ENCODE assay signal across 1 cellular context in genomic region chr20:63846938-63847373, GRCh38.
TF ChIP-seq lines count a peak whose summit lies in the region.

No MANE protein-coding gene starts in this region.

TF ChIP-seq in K562, 482 proteins besides CTCF, POLR2A, EP300 and RAD21 (continued from another document and continues in another):
- TF ChIP-seq ZNF318 (IDR thresholded peaks at IDR 0.05; ENCODE audit: borderline replicate concordance in 1 of 2, low read depth in 1 of 2): no peak
- no peak for TF ChIP-seq PCBP1 (IDR thresholded peaks at IDR 0.05; ENCODE audit: low read depth, low read length, poor library complexity, severe bottlenecking)
- 0 out of 2 replicates have a peak, but pooled peaks have one; percentile 32 for TF ChIP-seq TAL1 (IDR thresholded peaks at IDR 0.05)
- TF ChIP-seq JUNB (CRISPR knock-in tag; conservative IDR thresholded peaks at IDR 0.05): no peak
- TF ChIP-seq ARID3A (IDR thresholded peaks at IDR 0.05; ENCODE audit: borderline replicate concordance, low read depth, low read length): no peak
- TF ChIP-seq BMI1 (IDR thresholded peaks at IDR 0.05; ENCODE audit: low read length): no peak
- no peak for TF ChIP-seq ZNF224 (CRISPR knock-in tag; IDR thresholded peaks at IDR 0.05)
- TF ChIP-seq ZNF766 (CRISPR knock-in tag; conservative IDR thresholded peaks at IDR 0.05): no peak
- TF ChIP-seq SREBF2 (CRISPR knock-in tag; IDR thresholded peaks at IDR 0.05): no peak
- TF ChIP-seq THRA (IDR thresholded peaks at IDR 0.05): no peak
- no peak for TF ChIP-seq ZC3H8 (IDR thresholded peaks at IDR 0.05)
- no peak for TF ChIP-seq ZBTB12 (CRISPR knock-in tag; IDR thresholded peaks at IDR 0.05)
- no peak for TF ChIP-seq TRIM28 (IDR thresholded peaks at IDR 0.05)
- TF ChIP-seq CUX1 (CRISPR knock-in tag; IDR thresholded peaks at IDR 0.05): no peak
- no peak for TF ChIP-seq ZNF77 (CRISPR knock-in tag; IDR thresholded peaks at IDR 0.05)
- TF ChIP-seq OTX1 (CRISPR knock-in tag; IDR thresholded peaks at IDR 0.05): peak; percentile 82
- no peak for TF ChIP-seq E2F1 (CRISPR knock-in tag; IDR thresholded peaks at IDR 0.05)
- no peak for TF ChIP-seq MTA3 (IDR thresholded peaks at IDR 0.05; ENCODE audit: borderline replicate concordance)
- TF ChIP-seq EGR1 (conservative IDR thresholded peaks at IDR 0.05): no peak
- no peak for TF ChIP-seq TCF3 (CRISPR knock-in tag; IDR thresholded peaks at IDR 0.05)
- no peak for TF ChIP-seq SIX5 (IDR thresholded peaks at IDR 0.05; ENCODE audit: borderline replicate concordance in 1 of 2, insufficient read depth in 1 of 2, low read depth in 1 of 2, low read length in 2 of 2)
- no peak for TF ChIP-seq ZBTB1 (CRISPR knock-in tag; IDR thresholded peaks at IDR 0.05; ENCODE audit: borderline replicate concordance, low read depth)
- TF ChIP-seq SMARCA5 (IDR thresholded peaks at IDR 0.05): peak; percentile 94
- TF ChIP-seq ZNF764 (CRISPR knock-in tag; IDR thresholded peaks at IDR 0.05; ENCODE audit: low read depth): no peak
- no peak for TF ChIP-seq FOSL1 (tag; conservative IDR thresholded peaks at IDR 0.05)
- TF ChIP-seq E2F5 (CRISPR knock-in tag; IDR thresholded peaks at IDR 0.05): no peak
- TF ChIP-seq GABPB1 (CRISPR knock-in tag; IDR thresholded peaks at IDR 0.05): no peak
- TF ChIP-seq ZNF232 (CRISPR knock-in tag; IDR thresholded peaks at IDR 0.05): no peak
- no peak for TF ChIP-seq ZNF717 (CRISPR knock-in tag; IDR thresholded peaks at IDR 0.05)
- no peak for TF ChIP-seq USF2 (CRISPR knock-in tag; IDR thresholded peaks at IDR 0.05)
- no peak for TF ChIP-seq ZNF695 (CRISPR knock-in tag; IDR thresholded peaks at IDR 0.05)
- no peak for TF ChIP-seq SFPQ (IDR thresholded peaks at IDR 0.05; ENCODE audit: low read depth, low read length)
- no peak for TF ChIP-seq NUFIP1 (IDR thresholded peaks at IDR 0.05; ENCODE audit: partially characterized antibody)
- no peak for TF ChIP-seq EP400 (IDR thresholded peaks at IDR 0.05)
- TF ChIP-seq ILF3 (IDR thresholded peaks at IDR 0.05; ENCODE audit: borderline replicate concordance): no peak
- TF ChIP-seq TEAD1 (CRISPR knock-in tag; IDR thresholded peaks at IDR 0.05): no peak
- TF ChIP-seq BCL6 (CRISPR knock-in tag; IDR thresholded peaks at IDR 0.05): no peak
- TF ChIP-seq ZNF23 (CRISPR knock-in tag; IDR thresholded peaks at IDR 0.05): no peak
